In genomic region chr15:90560229-90560771, GRCh38 we compare ENCODE assay signal across 9 cellular contexts. TPM values are rescaled to one million over a fixed set of nuclear protein-coding genes. Genes with fewer than 3 reads are reported as not detected.
DNase-seq lines count a peak whose midpoint lies in the region; ATAC-seq and TF ChIP-seq lines count a peak whose summit lies in the region.
"Had no signal": no experiment of that assay in that cellular context is flagged by ENCODE, and none has a peak within 500 bp of the region (broad histone marks: within the 10 kb centered on the region; RNA-seq: fewer than 3 reads in every experiment).

No MANE protein-coding gene starts in this region.

- no peak for TF ChIP-seq CTCF in endothelial cell (IDR thresholded peaks at IDR 0.05; ENCODE audit: unreplicated experiment)

- no peaks in the 10 kb centered on the region for H3K9me3 ChIP-seq in trophoblast cell (ENCODE audit: insufficient read depth, low read depth, low read length)

- peaks cover 3% of the 10 kb centered on the region for H3K27me3 Mint-ChIP-seq in endothelial cell (ENCODE audit: unreplicated experiment)

- ATAC-seq in SK-N-SH treated with all-trans-retinoic acid at 6 μM for 48 hours, result peak; percentile 89
- ATAC-seq: Panc1 had no signal

- H4K8ac ChIP-seq in trophoblast cell (ENCODE audit: low read depth, low read length), result no peak overlapping the region

- H3K36me3 Mint-ChIP-seq in endothelial cell (ENCODE audit: low read depth, unreplicated experiment), result no peaks in the 10 kb centered on the region

- WGBS in trophoblast cell (ENCODE audit: extremely low coverage, insufficient coverage, insufficient read length), result no CpG with 5 or more reads among the region's 7 CpGs

- no peak overlapping the region for H3K23ac ChIP-seq in trophoblast cell (ENCODE audit: low read length)

- H3K27ac Mint-ChIP-seq in endothelial cell (ENCODE audit: unreplicated experiment), result no peak overlapping the region

- H2AFZ ChIP-seq in trophoblast cell (ENCODE audit: insufficient read depth, low read length, poor library complexity), result no peak overlapping the region

- H3K9ac ChIP-seq in trophoblast cell (ENCODE audit: low read length), result no peak overlapping the region

- H4K91ac ChIP-seq in trophoblast cell (ENCODE audit: low read depth, low read length), result no peak overlapping the region

- H3K4me1 Mint-ChIP-seq in endothelial cell (ENCODE audit: unreplicated experiment), result peaks cover 26% of the 10 kb centered on the region

- peaks cover 19% of the 10 kb centered on the region for H3K79me1 ChIP-seq in trophoblast cell (ENCODE audit: low read length)

- H3K18ac ChIP-seq in trophoblast cell (ENCODE audit: low read length), result no peak overlapping the region

- no peaks in the 10 kb centered on the region for H3K27me3 ChIP-seq in trophoblast cell (ENCODE audit: insufficient read depth, low read length)

- H3K9me3 Mint-ChIP-seq in endothelial cell (ENCODE audit: unreplicated experiment), result no peaks in the 10 kb centered on the region

- no peak overlapping the region for H3K4me3 Mint-ChIP-seq in endothelial cell (ENCODE audit: unreplicated experiment)

- no peak overlapping the region for H2BK5ac ChIP-seq in trophoblast cell (ENCODE audit: low read depth, low read length, poor library complexity)

- DNase-seq in AG20443 (ENCODE audit: low spot score) (peak; percentile 85), fibroblast of the conjunctiva (ENCODE audit: low read depth) (peak; percentile 79), trophoblast cell (peak; percentile 54 to 79), NCI-H526 (lab: John Stamatoyannopoulos, UW) (no peak), NCI-H748 treated with DMSO at 0.1 percent for 48 hours (lab: John Stamatoyannopoulos, UW) (no peak), cortex of kidney (lab: John Stamatoyannopoulos, UW) (no peak), endothelial cell (ENCODE audit: low spot score) (no peak)

- H3K4me1 ChIP-seq in trophoblast cell (ENCODE audit: control insufficient read depth in 1 of 2, insufficient read depth in 2 of 2, low read length in 2 of 2), result peaks cover 27 to 43% of the 10 kb centered on the region in 2 experiments

- H3K14ac ChIP-seq in trophoblast cell (ENCODE audit: low read length), result no peak overlapping the region

- no peak overlapping the region for H2BK120ac ChIP-seq in trophoblast cell (ENCODE audit: insufficient read depth, low read length, poor library complexity)

- no peak overlapping the region for H4K12ac ChIP-seq in trophoblast cell (ENCODE audit: low read depth, low read length)

- H3K4me3 ChIP-seq in trophoblast cell (ENCODE audit: low read depth, low read length), result no peak overlapping the region

- H3K27ac ChIP-seq in trophoblast cell (ENCODE audit: low read depth, low read length), result peak overlapping the region; percentile 93

- no peak overlapping the region for H3K4ac ChIP-seq in trophoblast cell (ENCODE audit: low read depth, low read length)

- no peaks in the 10 kb centered on the region for H3K36me3 ChIP-seq in trophoblast cell (ENCODE audit: control insufficient read depth in 1 of 2, insufficient read depth in 2 of 2, low read length in 2 of 2)

- peak overlapping the region; percentile 39 for H3K4me2 ChIP-seq in trophoblast cell (ENCODE audit: low read length)

- peaks cover 4% of the 10 kb centered on the region for H3K79me2 ChIP-seq in trophoblast cell (ENCODE audit: control insufficient read depth, insufficient read depth, low read length, poor library complexity)

- no peak overlapping the region for H2AK5ac ChIP-seq in trophoblast cell (ENCODE audit: low read length)

- no peak overlapping the region for H2BK12ac ChIP-seq in trophoblast cell (ENCODE audit: low read length)

TF ChIP-seq in SK-N-SH treated with all-trans-retinoic acid at 6 μM for 48 hours, 23 proteins besides CTCF, POLR2A, EP300 and RAD21 (continues in another document):
- no peak for TF ChIP-seq ZC3H10 (CRISPR knock-in tag; IDR thresholded peaks at IDR 0.05)
- peak; percentile 95 for TF ChIP-seq TCF4 (CRISPR knock-in tag; IDR thresholded peaks at IDR 0.05; ENCODE audit: borderline replicate concordance)
- peak; percentile 69; the same call in 1 of the 2 replicates for TF ChIP-seq CREB5 (CRISPR knock-in tag; IDR thresholded peaks at IDR 0.05; ENCODE audit: low read depth)
- 0 out of 2 replicates have a peak, but pooled peaks have one; percentile 35 for TF ChIP-seq CSRNP3 (CRISPR knock-in tag; IDR thresholded peaks at IDR 0.05)
- no peak for TF ChIP-seq BACH2 (CRISPR knock-in tag; IDR thresholded peaks at IDR 0.05; ENCODE audit: borderline replicate concordance)
- TF ChIP-seq OSR1 (CRISPR knock-in tag; IDR thresholded peaks at IDR 0.05), result no peak
- no peak for TF ChIP-seq ESRRG (CRISPR knock-in tag; IDR thresholded peaks at IDR 0.05)
- 0 out of 2 replicates have a peak, but pooled peaks have one; percentile 39 for TF ChIP-seq SNAI2 (CRISPR knock-in tag; IDR thresholded peaks at IDR 0.05)
- no peak for TF ChIP-seq TOX (CRISPR knock-in tag; IDR thresholded peaks at IDR 0.05; ENCODE audit: borderline replicate concordance)
- no peak for TF ChIP-seq POU6F1 (CRISPR knock-in tag; IDR thresholded peaks at IDR 0.05; ENCODE audit: borderline replicate concordance, low read depth)
- TF ChIP-seq ZFP30 (CRISPR knock-in tag; IDR thresholded peaks at IDR 0.05), result no peak
- no peak for TF ChIP-seq ZNF8 (CRISPR knock-in tag; IDR thresholded peaks at IDR 0.05)
- TF ChIP-seq ARNTL (CRISPR knock-in tag; IDR thresholded peaks at IDR 0.05; ENCODE audit: borderline replicate concordance, low read depth), result no peak
- no peak for TF ChIP-seq PATZ1 (CRISPR knock-in tag; IDR thresholded peaks at IDR 0.05; ENCODE audit: borderline replicate concordance)
- no peak for TF ChIP-seq PPARA (CRISPR knock-in tag; IDR thresholded peaks at IDR 0.05; ENCODE audit: borderline replicate concordance)

RNA-seq across cellular contexts. Expression of gene CRTC3, which starts 30.6 kb away (rescaled TPM):
- polyA plus RNA-seq in trophoblast cell (2013), result 36.5 and 36.8 TPM in 2 replicates
- 27.1 TPM for total RNA-seq in endothelial cell (ENCODE audit: unreplicated experiment)

Comparison
In these comparisons a context has a peak if more than half of its experiments do, and no peak if none do; other contexts are left out.
1. DNase-seq: peak in AG20443 (single experiment), fibroblast of the conjunctiva (single experiment) and trophoblast cell (2 of 2); none in NCI-H526 (0 of 2), NCI-H748 treated with DMSO at 0.1 percent for 48 hours (single experiment), cortex of kidney (single experiment) and endothelial cell (single experiment).